In the genomic region with DNA sequence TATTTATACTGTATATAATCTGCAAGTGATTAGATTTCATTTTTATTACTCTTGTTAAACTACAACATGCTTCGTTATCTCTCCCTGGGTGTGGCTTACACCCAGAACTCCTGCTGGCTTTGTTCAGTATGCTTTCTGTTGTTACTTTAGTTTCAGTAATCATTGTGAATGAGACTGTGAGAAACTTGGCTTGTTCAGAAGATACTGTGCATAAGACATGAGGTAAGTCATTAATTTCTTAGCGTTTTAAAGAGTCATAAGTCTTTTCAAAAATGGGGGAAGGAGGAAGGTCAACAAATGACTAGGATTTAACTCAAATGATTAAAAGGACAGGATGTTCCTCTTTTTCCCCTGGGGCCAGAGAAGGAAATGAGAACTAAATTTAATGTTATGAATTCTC, we compare ENCODE assay signal across 1 cellular context.
TF ChIP-seq lines count a peak whose summit lies in the region.

No MANE protein-coding gene starts in this region.

TF ChIP-seq in GM12878, 131 proteins besides CTCF, POLR2A, EP300 and RAD21 (continued from another document):
- TF ChIP-seq IKZF2 (IDR thresholded peaks at IDR 0.05) = peak; percentile 32 to 40; a peak in 2 of 4 replicates
- no peak for TF ChIP-seq CHD4 (IDR thresholded peaks at IDR 0.05)
- no peak for TF ChIP-seq ZBTB11 (CRISPR knock-in tag; IDR thresholded peaks at IDR 0.05)
- peak; percentile 54; the same call in 1 of the 2 replicates for TF ChIP-seq JUNB (IDR thresholded peaks at IDR 0.05)
- TF ChIP-seq ATF7 (IDR thresholded peaks at IDR 0.05; ENCODE audit: low read depth) = peak; percentile 59
- peak; percentile 61 for TF ChIP-seq NFIC (IDR thresholded peaks at IDR 0.05; ENCODE audit: low read depth, low read length)
- peak; percentile 86 for TF ChIP-seq MEF2B (IDR thresholded peaks at IDR 0.05; ENCODE audit: partially characterized antibody, poor library complexity, severe bottlenecking)
